ENCODE assay signal across 20 cellular contexts in the genomic region with DNA sequence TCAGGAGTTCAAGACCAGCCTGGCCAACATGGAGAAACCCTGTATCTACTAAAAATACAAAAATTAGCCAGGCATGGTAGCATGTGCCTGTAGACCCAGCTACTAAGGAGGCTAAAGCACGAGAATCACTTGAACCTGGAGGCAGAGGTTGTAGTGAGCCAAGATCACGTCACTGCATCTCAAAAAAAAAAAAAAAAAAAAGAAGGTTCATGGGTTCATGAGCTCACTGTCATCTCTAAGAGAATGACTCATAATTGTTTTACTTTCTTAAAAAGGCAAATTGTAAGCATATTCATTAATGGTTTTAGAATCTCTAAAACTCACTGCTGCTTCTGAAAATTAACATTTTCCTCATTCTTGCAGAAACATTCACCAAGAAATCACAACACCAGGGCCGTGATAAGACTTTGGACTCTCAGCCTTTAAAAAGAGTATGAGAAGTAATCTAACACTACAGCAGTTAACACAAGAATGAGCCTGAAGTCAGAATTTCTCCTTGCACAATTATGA.
"Had no signal": no experiment of that assay in that cellular context is flagged by ENCODE, and none has a peak within 500 bp of the region (broad histone marks: within the 10 kb centered on the region; RNA-seq: fewer than 3 reads in every experiment).

No MANE protein-coding gene starts in this region.

- H3K4me3 ChIP-seq: body of pancreas, ovary, thyroid gland had no signal

- H3K4me3 Mint-ChIP-seq: activated CD8-positive, alpha-beta memory T cell treated with anti-CD3 and anti-CD28 coated beads, Interleukin-2, amount 10 ng/mL, durations not matched to agents 7 days and 5 days; activated naive CD4-positive, alpha-beta T cell treated with anti-CD3 and anti-CD28 coated beads for 36 hours; activated naive CD8-positive, alpha-beta T cell treated with anti-CD3 and anti-CD28 coated beads, Interleukin-2, amount 50 U/mL, for 24 hours; central memory CD8-positive, alpha-beta T cell; stimulated activated naive B cell treated with anti-CD40 and anti-IgM and Interleukin-4, amounts not matched to agents 10 μg/mL and 1 μg/mL and 100 μg/mL, for 72 hours; T-cell had no signal

- ATAC-seq: activated CD8-positive, alpha-beta memory T cell treated with anti-CD3 and anti-CD28 coated beads, Interleukin-2, amount 10 ng/mL, durations not matched to agents 7 days and 5 days; activated naive CD8-positive, alpha-beta T cell treated with anti-CD3 and anti-CD28 coated beads, Interleukin-2, amount 50 U/mL, for 24 hours; body of pancreas; stimulated activated naive B cell treated with anti-CD40 and anti-IgM and Interleukin-4, amounts not matched to agents 10 μg/mL and 1 μg/mL and 100 μg/mL, for 72 hours; T-cell had no signal

- H3K4me1 Mint-ChIP-seq: activated CD8-positive, alpha-beta memory T cell treated with anti-CD3 and anti-CD28 coated beads, Interleukin-2, amount 10 ng/mL, durations not matched to agents 7 days and 5 days; activated naive CD8-positive, alpha-beta T cell treated with anti-CD3 and anti-CD28 coated beads, Interleukin-2, amount 50 U/mL, for 24 hours; central memory CD8-positive, alpha-beta T cell; stimulated activated naive B cell treated with anti-CD40 and anti-IgM and Interleukin-4, amounts not matched to agents 10 μg/mL and 1 μg/mL and 100 μg/mL, for 72 hours; T-cell had no signal

- FAIRE-seq: urothelium cell line had no signal

- H3K36me3 ChIP-seq: ovary, thyroid gland had no signal

- DNase-seq: activated CD4-positive, alpha-beta T cell treated with anti-CD3 and anti-CD28 coated beads, Interleukin-2, amount 50 U/mL, for 48 hours; activated CD8-positive, alpha-beta memory T cell treated with anti-CD3 and anti-CD28 coated beads, Interleukin-2, amount 10 ng/mL, durations not matched to agents 7 days and 5 days; activated naive CD4-positive, alpha-beta T cell treated with anti-CD3 and anti-CD28 coated beads for 36 hours; activated naive CD8-positive, alpha-beta T cell treated with anti-CD3 and anti-CD28 coated beads, Interleukin-2, amount 50 U/mL, for 24 hours; activated T-cell treated with anti-CD3 and anti-CD28 coated beads, Interleukin-2, amount 50 U/mL, for 1 hour; body of pancreas; cortex of kidney; effector CD4-positive, alpha-beta T cell; kidney glomerular epithelial cell; ovary; SK-N-SH; stimulated activated CD4-positive, alpha-beta T cell treated with anti-CD3 and anti-CD28 coated beads, Interleukin-15, amount 100 ng/mL, for 24 hours; stimulated activated CD4-positive, alpha-beta T cell treated with anti-CD3 and anti-CD28 coated beads, Interleukin-4, amount 100 ng/mL, for 1 hour; stimulated activated naive B cell treated with anti-CD40 and anti-IgM and Interleukin-4, amounts not matched to agents 10 μg/mL and 1 μg/mL and 100 μg/mL, for 72 hours; T-cell; thyroid gland had no signal

- H3K36me3 Mint-ChIP-seq: activated CD8-positive, alpha-beta memory T cell treated with anti-CD3 and anti-CD28 coated beads, Interleukin-2, amount 10 ng/mL, durations not matched to agents 7 days and 5 days; T-cell had no signal

- H3K27me3 ChIP-seq: body of pancreas, ovary, thyroid gland had no signal

- H3K4me1 ChIP-seq: body of pancreas, thyroid gland had no signal

- H3K9me2 ChIP-seq: SK-N-SH had no signal

- H3K4me2 ChIP-seq: SK-N-SH had no signal

- H3K27me3 Mint-ChIP-seq: activated naive CD8-positive, alpha-beta T cell treated with anti-CD3 and anti-CD28 coated beads, Interleukin-2, amount 50 U/mL, for 24 hours had no signal

- H3K27ac ChIP-seq: body of pancreas, ovary, thyroid gland, VCaP had no signal

- H3K27ac Mint-ChIP-seq: activated CD8-positive, alpha-beta memory T cell treated with anti-CD3 and anti-CD28 coated beads, Interleukin-2, amount 10 ng/mL, durations not matched to agents 7 days and 5 days; activated naive CD4-positive, alpha-beta T cell treated with anti-CD3 and anti-CD28 coated beads for 36 hours; activated naive CD8-positive, alpha-beta T cell treated with anti-CD3 and anti-CD28 coated beads, Interleukin-2, amount 50 U/mL, for 24 hours; activated T-helper 2 cell treated with anti-CD3 and anti-CD28 coated beads, Interferon-gamma antibody, Interleukin-2, Interleukin-4, amounts not matched to agents 10 μg/mL and 5 μg/mL and 100 μg/mL, durations not matched to agents 14 hours and 24 hours and 36 hours; stimulated activated naive B cell treated with anti-CD40 and anti-IgM and Interleukin-4, amounts not matched to agents 10 μg/mL and 1 μg/mL and 100 μg/mL, for 72 hours; T-cell had no signal
